ENCODE assay signal across 26 cellular contexts in genomic region chr3:30141927-30142326, GRCh38.
"Had no signal": no experiment of that assay in that cellular context is flagged by ENCODE, and none has a peak within 500 bp of the region (broad histone marks: within the 10 kb centered on the region; RNA-seq: fewer than 3 reads in every experiment).

No MANE protein-coding gene starts in this region.

- H3K9me3 Mint-ChIP-seq: activated naive CD4-positive, alpha-beta T cell treated with anti-CD3 and anti-CD28 coated beads, Interleukin-2, amount 50 U/mL, for 72 hours; activated naive CD8-positive, alpha-beta T cell treated with anti-CD3 and anti-CD28 coated beads, Interleukin-2, amount 50 U/mL, for 24 hours; activated T-cell treated with anti-CD3 and anti-CD28 coated beads, Interleukin-2, amount 50 U/mL, for 24 hours; activated T-helper 1 cell treated with anti-CD3 and anti-CD28 coated beads, Interleukin-12 subunit alpha, Interleukin-12 subunit beta, Interleukin-2, Interleukin-4 antibody, amounts not matched to agents 30 ng/mL and 10 ng/mL and 1 ng/mL, durations not matched to agents 14 hours and 24 hours and 36 hours; T-helper 1 cell treated with Interleukin-12 subunit alpha and Interleukin-12 subunit beta and Interleukin-4 antibody, amounts not matched to agents 30 μg/mL and 1 μg/mL, for 36 hours; WTC11 had no signal

- H3K4me3 Mint-ChIP-seq: activated CD8-positive, alpha-beta memory T cell treated with anti-CD3 and anti-CD28 coated beads, Interleukin-2, amount 10 ng/mL, durations not matched to agents 7 days and 5 days; activated naive CD8-positive, alpha-beta T cell treated with anti-CD3 and anti-CD28 coated beads, Interleukin-2, amount 50 U/mL, for 24 hours; activated T-cell treated with anti-CD3 and anti-CD28 coated beads, Interleukin-2, amount 50 U/mL, for 24 hours; activated T-helper 1 cell treated with anti-CD3 and anti-CD28 coated beads, Interleukin-12 subunit alpha, Interleukin-12 subunit beta, Interleukin-2, Interleukin-4 antibody, amounts not matched to agents 30 ng/mL and 10 ng/mL and 1 ng/mL, durations not matched to agents 14 hours and 24 hours and 36 hours; T-helper 1 cell treated with Interleukin-12 subunit alpha and Interleukin-12 subunit beta and Interleukin-4 antibody, amounts not matched to agents 30 μg/mL and 1 μg/mL, for 36 hours; WTC11 had no signal

- H3K27me3 Mint-ChIP-seq: activated CD8-positive, alpha-beta memory T cell treated with anti-CD3 and anti-CD28 coated beads, Interleukin-2, amount 10 ng/mL, durations not matched to agents 7 days and 5 days; activated naive CD8-positive, alpha-beta T cell treated with anti-CD3 and anti-CD28 coated beads, Interleukin-2, amount 50 U/mL, for 24 hours; activated T-cell treated with anti-CD3 and anti-CD28 coated beads, Interleukin-2, amount 50 U/mL, for 24 hours had no signal

- DNase-seq: activated CD4-positive, alpha-beta T cell treated with anti-CD3 and anti-CD28 coated beads for 48 hours; activated CD4-positive, alpha-beta T cell treated with anti-CD3 and anti-CD28 coated beads, Interleukin-2, amount 50 U/mL, for 48 hours; activated CD4-positive, CD25-positive, alpha-beta regulatory T cell treated with anti-CD3 and anti-CD28 coated beads, Interleukin-2, amount 50 U/mL, for 72 hours; activated CD8-positive, alpha-beta memory T cell treated with anti-CD3 and anti-CD28 coated beads, Interleukin-2, amount 10 ng/mL, durations not matched to agents 7 days and 5 days; activated effector memory CD4-positive, alpha-beta T cell treated with Interleukin-2 at 50 U/mL for 16 hours; activated naive CD4-positive, alpha-beta T cell; activated naive CD8-positive, alpha-beta T cell treated with anti-CD3 and anti-CD28 coated beads, Interleukin-2, amount 50 U/mL, for 24 hours; activated T-cell treated with anti-CD3 and anti-CD28 coated beads, Interleukin-2, amount 50 U/mL, for 24 hours; amniotic stem cell; body of pancreas; central memory CD4-positive, alpha-beta T cell; Kasumi-1; NCI-H1048; NCI-H146; NCI-H2029; NCI-H526; NCI-H82; OCI-M1; Right ventricle myocardium superior; SJCRH30 had no signal

- H3K4me3 ChIP-seq: ascending aorta, body of pancreas, coronary artery, SJCRH30 had no signal

- H3K4me1 Mint-ChIP-seq: activated CD8-positive, alpha-beta memory T cell treated with anti-CD3 and anti-CD28 coated beads, Interleukin-2, amount 10 ng/mL, durations not matched to agents 7 days and 5 days; activated naive CD8-positive, alpha-beta T cell treated with anti-CD3 and anti-CD28 coated beads, Interleukin-2, amount 50 U/mL, for 24 hours had no signal

- H3K36me3 Mint-ChIP-seq: activated CD8-positive, alpha-beta memory T cell treated with anti-CD3 and anti-CD28 coated beads, Interleukin-2, amount 10 ng/mL, durations not matched to agents 7 days and 5 days; activated naive CD4-positive, alpha-beta T cell treated with anti-CD3 and anti-CD28 coated beads, Interleukin-2, amount 50 U/mL, for 72 hours; WTC11 had no signal

- H3K27ac Mint-ChIP-seq: activated CD8-positive, alpha-beta memory T cell treated with anti-CD3 and anti-CD28 coated beads, Interleukin-2, amount 10 ng/mL, durations not matched to agents 7 days and 5 days; activated naive CD4-positive, alpha-beta T cell treated with anti-CD3 and anti-CD28 coated beads, Interleukin-2, amount 50 U/mL, for 72 hours; activated naive CD8-positive, alpha-beta T cell treated with anti-CD3 and anti-CD28 coated beads, Interleukin-2, amount 50 U/mL, for 24 hours; activated T-cell treated with anti-CD3 and anti-CD28 coated beads, Interleukin-2, amount 50 U/mL, for 24 hours; activated T-helper 1 cell treated with anti-CD3 and anti-CD28 coated beads, Interleukin-12 subunit alpha, Interleukin-12 subunit beta, Interleukin-2, Interleukin-4 antibody, amounts not matched to agents 30 ng/mL and 10 ng/mL and 1 ng/mL, durations not matched to agents 14 hours and 24 hours and 36 hours; T-helper 1 cell treated with Interleukin-12 subunit alpha and Interleukin-12 subunit beta and Interleukin-4 antibody, amounts not matched to agents 30 μg/mL and 1 μg/mL, for 36 hours; WTC11 had no signal
